Comparison of ENCODE assay signal across 8 cellular contexts in the genomic region with DNA sequence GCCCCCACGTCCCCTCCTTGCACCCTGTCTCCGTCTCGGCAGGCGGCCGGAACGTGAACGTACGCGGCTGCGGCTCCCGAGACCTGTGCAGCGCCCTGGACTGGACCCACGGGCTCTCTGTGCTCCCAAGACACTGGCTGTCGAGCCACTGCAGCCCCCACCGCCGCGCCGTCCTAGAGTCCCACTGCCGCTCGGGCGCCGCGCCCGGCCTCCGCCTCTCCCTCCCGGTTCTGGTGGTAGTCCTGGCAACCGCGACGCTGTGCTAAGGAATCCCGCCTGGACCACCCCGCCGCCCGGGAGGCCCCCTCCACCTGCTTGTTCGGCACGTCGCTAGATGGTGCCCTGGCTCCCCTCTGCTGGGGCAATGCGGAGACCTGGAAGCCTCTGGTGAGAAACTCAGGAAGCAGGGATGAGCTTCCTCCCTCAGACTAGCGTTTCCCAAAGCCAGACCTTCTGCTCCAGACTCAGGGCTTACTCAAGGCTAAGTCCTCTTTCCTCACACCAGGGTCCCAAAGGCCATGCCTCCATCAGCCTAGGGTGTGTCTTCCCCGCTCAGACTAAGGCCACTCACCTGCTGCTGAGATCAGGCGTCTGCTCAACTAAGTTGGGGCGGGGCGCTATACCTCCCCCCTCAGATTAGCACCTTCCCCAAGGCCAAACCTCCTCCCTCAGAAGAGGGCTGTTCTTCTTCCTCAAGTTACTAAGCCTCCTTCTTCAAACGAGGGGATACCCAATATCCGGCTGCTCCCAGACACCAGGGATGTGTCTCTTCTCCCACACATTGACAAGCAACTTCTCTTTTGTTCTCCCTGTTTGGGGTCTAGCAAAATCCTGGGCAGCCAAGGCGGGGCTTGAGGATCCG. TPM values are rescaled to one million over a fixed set of nuclear protein-coding genes. Genes with fewer than 3 reads are reported as not detected.
A peak's percentile ranks its signal among the peaks of the same experiment; 100 is the strongest.
DNase-seq lines count a peak whose midpoint lies in the region; ATAC-seq lines count a peak whose summit lies in the region.

No MANE protein-coding gene starts in this region.

- 13% methylated on average over 46 of the region's 46 CpGs for WGBS in urinary bladder

- H3K9ac ChIP-seq in BLaER1 treated with 17β-estradiol and CSF1 and Interleukin-3, amounts not matched to agents 10 nM and 100 nM, result peak overlapping the region; percentile 64 to 75 (median 72)

- peak overlapping the region; percentile 59 to 88 (median 82) for H3K4me2 ChIP-seq in BLaER1 treated with 17β-estradiol and CSF1 and Interleukin-3, amounts not matched to agents 10 nM and 100 nM

- peaks cover 77% of the 10 kb centered on the region for H3K4me1 Mint-ChIP-seq in dendritic cell treated with granulocyte-macrophage colony-stimulating factor and Interleukin-4, amounts not matched to agents 40 ng/mL and 50 ng/mL, for 4 days (ENCODE audit: low read depth)
- peaks cover 13% of the 10 kb centered on the region for H3K4me1 Mint-ChIP-seq in memory B cell

- ATAC-seq in memory B cell (ENCODE audit: low read depth), result no peak
- ATAC-seq in GM19467 (IDR thresholded peaks at IDR 0.05; ENCODE audit: unreplicated experiment), result no peak

- H3K27me3 ChIP-seq in BLaER1 treated with 17β-estradiol and CSF1 and Interleukin-3, amounts not matched to agents 10 nM and 100 nM, result no peaks in the 10 kb centered on the region

- peaks cover 21 to 55% (median 38%) of the 10 kb centered on the region in 10 experiments for H3K4me1 ChIP-seq in BLaER1 treated with 17β-estradiol and CSF1 and Interleukin-3, amounts not matched to agents 10 nM and 100 nM
- H3K4me1 ChIP-seq in urinary bladder (ENCODE audit: insufficient read depth), result no peaks in the 10 kb centered on the region

- H3K27ac ChIP-seq in BLaER1 treated with 17β-estradiol and CSF1 and Interleukin-3, amounts not matched to agents 10 nM and 100 nM, result peak overlapping the region; percentile 72 to 92 (median 85)
- no peak overlapping the region for H3K27ac ChIP-seq in urinary bladder (ENCODE audit: low read depth)

- no peaks in the 10 kb centered on the region for H3K36me3 Mint-ChIP-seq in dendritic cell treated with granulocyte-macrophage colony-stimulating factor and Interleukin-4, amounts not matched to agents 40 ng/mL and 50 ng/mL, for 4 days (ENCODE audit: low read depth)
- H3K36me3 Mint-ChIP-seq in memory B cell, result peaks cover 2% of the 10 kb centered on the region

- no peaks in the 10 kb centered on the region for H3K36me3 ChIP-seq in BLaER1 treated with 17β-estradiol and CSF1 and Interleukin-3, amounts not matched to agents 10 nM and 100 nM
- H3K36me3 ChIP-seq in urinary bladder (ENCODE audit: insufficient read depth), result no peaks in the 10 kb centered on the region

- DNase-seq in NCI-H2171 (lab: John Stamatoyannopoulos, UW) (peak; percentile 6), memory B cell (ENCODE audit: low spot score in 2 of 2) (no peak), pons (ENCODE audit: low spot score) (no peak), mucosa of gallbladder (ENCODE audit: low spot score) (no peak)

- H3K9me3 Mint-ChIP-seq in dendritic cell treated with granulocyte-macrophage colony-stimulating factor and Interleukin-4, amounts not matched to agents 40 ng/mL and 50 ng/mL, for 4 days, result no peaks in the 10 kb centered on the region
- H3K9me3 Mint-ChIP-seq in memory B cell, result peaks cover 3% of the 10 kb centered on the region

- H3K4me3 Mint-ChIP-seq in dendritic cell treated with granulocyte-macrophage colony-stimulating factor and Interleukin-4, amounts not matched to agents 40 ng/mL and 50 ng/mL, for 4 days, result peak overlapping the region; percentile 72
- peak overlapping the region; percentile 80 for H3K4me3 Mint-ChIP-seq in memory B cell

- H3K27me3 Mint-ChIP-seq in dendritic cell treated with granulocyte-macrophage colony-stimulating factor and Interleukin-4, amounts not matched to agents 40 ng/mL and 50 ng/mL, for 4 days, result peaks cover 3% of the 10 kb centered on the region
- peaks cover 12% of the 10 kb centered on the region for H3K27me3 Mint-ChIP-seq in memory B cell

- peak overlapping the region; percentile 95 for H3K27ac Mint-ChIP-seq in dendritic cell treated with granulocyte-macrophage colony-stimulating factor and Interleukin-4, amounts not matched to agents 40 ng/mL and 50 ng/mL, for 4 days
- H3K27ac Mint-ChIP-seq in memory B cell, result peak overlapping the region; percentile 84

- H4K20me1 ChIP-seq in BLaER1 treated with 17β-estradiol and CSF1 and Interleukin-3, amounts not matched to agents 10 nM and 100 nM, result no peaks in the 10 kb centered on the region

- 0 out of 20 replicates have a peak overlapping the region, but pooled peaks of 1 of the 10 experiments have one; percentile 1 for H3K4me3 ChIP-seq in BLaER1 treated with 17β-estradiol and CSF1 and Interleukin-3, amounts not matched to agents 10 nM and 100 nM
- H3K4me3 ChIP-seq in urinary bladder (ENCODE audit: low read depth, low read length), result peak overlapping the region; percentile 7

- intact Hi-C loops in dendritic cell treated with granulocyte-macrophage colony-stimulating factor and Interleukin-4, amounts not matched to agents 40 ng/mL and 50 ng/mL, for 4 days (cut with micrococcal nuclease), result no loop called here

- peaks cover 9 to 20% (median 16%) of the 10 kb centered on the region in 11 experiments; a peak in 20 of 22 replicates for H3K9me3 ChIP-seq in BLaER1 treated with 17β-estradiol and CSF1 and Interleukin-3, amounts not matched to agents 10 nM and 100 nM (replicated peaks in 1 of 11)

RNA-seq across cellular contexts. Expression of gene IRGC, which starts 16.1 kb away (rescaled TPM):
- total RNA-seq in urinary bladder (not detected), mucosa of gallbladder (not detected)
- polyA plus RNA-seq in urinary bladder, result not detected

RNA-seq across cellular contexts. Expression of gene PLAUR, which starts 29.8 kb away (rescaled TPM):
- total RNA-seq in urinary bladder (10.6 TPM), mucosa of gallbladder (46.3 TPM)
- 24.9 TPM for polyA plus RNA-seq in urinary bladder

RNA-seq across cellular contexts. Expression of gene SMG9, which starts 55.0 kb away (rescaled TPM):
- total RNA-seq in urinary bladder, result 12.5 TPM
- polyA plus RNA-seq in urinary bladder, result 29.6 TPM
- 71.4 TPM for total RNA-seq in mucosa of gallbladder
